23 cellular contexts compared by ENCODE assay signal in the genomic region with DNA sequence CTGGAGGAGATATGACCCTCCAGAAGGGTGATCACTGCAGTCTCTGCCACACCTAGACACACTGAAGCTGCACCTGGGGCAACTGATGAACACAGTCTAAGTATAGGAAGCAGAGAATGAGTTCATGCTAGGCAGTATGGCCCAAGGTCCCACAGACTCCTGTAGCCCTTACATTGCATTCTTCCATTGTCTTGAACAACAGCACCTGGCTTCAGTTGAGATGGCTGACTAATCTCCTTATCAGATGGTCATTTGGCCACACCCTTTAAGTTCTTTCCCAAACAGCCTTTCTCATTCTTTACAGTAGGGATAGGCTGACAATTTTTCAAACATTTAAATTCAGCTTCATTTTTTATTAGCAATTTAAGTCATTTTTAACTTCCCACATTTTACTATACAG. TPM values are rescaled to one million over a fixed set of nuclear protein-coding genes. Genes with fewer than 3 reads are reported as not detected.
DNase-seq lines count a peak whose midpoint lies in the region; ATAC-seq and TF ChIP-seq lines count a peak whose summit lies in the region.
"Had no signal": no experiment of that assay in that cellular context is flagged by ENCODE, and none has a peak within 500 bp of the region (broad histone marks: within the 10 kb centered on the region; RNA-seq: fewer than 3 reads in every experiment).

No MANE protein-coding gene starts in this region.

- DNase-seq in HPDE6-E6E7 (ENCODE audit: extremely low spot score) (peak; percentile 4), amniotic epithelial cell (ENCODE audit: low read depth) (peak; percentile 11), fibroblast of the aortic adventitia (ENCODE audit: low read depth) (peak; percentile 64), renal cortical epithelial cell (ENCODE audit: low read depth) (peak; percentile 19), AG08396 (ENCODE audit: low spot score) (no peak), NCI-H1048 (lab: John Stamatoyannopoulos, UW) (no peak)
- DNase-seq: activated CD4-positive, CD25-positive, alpha-beta regulatory T cell treated with anti-CD3 and anti-CD28 coated beads, Interleukin-2, amount 50 U/mL, for 72 hours; activated CD8-positive, alpha-beta T cell treated with anti-CD3 and anti-CD28 coated beads for 36 hours; CD4-positive, CD25-positive, alpha-beta regulatory T cell; islet precursor cell; NCI-H1105; NCI-H1930; NCI-H526 treated with DMSO at 0.1 percent for 48 hours; nephron progenitor cell; ovary; retina; stimulated activated CD4-positive, alpha-beta T cell treated with anti-CD3 and anti-CD28 coated beads, Interleukin-2, amount 100 ng/mL, for 24 hours had no signal

- no peak overlapping the region for H3K4me3 ChIP-seq in fibroblast of the aortic adventitia (ENCODE audit: low read depth, low read length)
- H3K4me3 ChIP-seq: coronary artery, GM23338, lung, ovary, SK-N-MC had no signal

- TF ChIP-seq CTCF in fibroblast of the aortic adventitia (IDR thresholded peaks at IDR 0.05; ENCODE audit: insufficient read depth, low read length), result no peak

- ATAC-seq in HG02759 (IDR thresholded peaks at IDR 0.05; ENCODE audit: unreplicated experiment), result no peak
- ATAC-seq: activated CD8-positive, alpha-beta T cell treated with anti-CD3 and anti-CD28 coated beads for 36 hours; activated T-helper 17 cell treated with anti-CD3 and anti-CD28 coated beads, Interleukin-2, amount 50 U/mL, for 72 hours; GM23338 had no signal

RNA-seq across cellular contexts. Expression of gene CENPK, which starts 23.1 kb away (rescaled TPM):
- total RNA-seq in fibroblast of the aortic adventitia (ENCODE audit: low replicate concordance) (1.4 and 49.6 TPM in 2 replicates), renal cortical epithelial cell (5.0 and 21.4 TPM in 2 replicates)

RNA-seq across cellular contexts. Expression of gene PPWD1, which starts 23.3 kb away (rescaled TPM):
- total RNA-seq in fibroblast of the aortic adventitia (ENCODE audit: low replicate concordance) (35.2 and 81.6 TPM in 2 replicates), renal cortical epithelial cell (26.4 and 46.4 TPM in 2 replicates)

RNA-seq across cellular contexts. Expression of gene ADAMTS6, which starts 58.1 kb away (rescaled TPM):
- total RNA-seq in fibroblast of the aortic adventitia (ENCODE audit: low replicate concordance), result 40.8 and 64.9 TPM in 2 replicates
- total RNA-seq in renal cortical epithelial cell, result 2.7 and 41.8 TPM in 2 replicates

Comparison
In these comparisons a context has a peak if more than half of its experiments do, and no peak if none do; other contexts are left out.
1. DNase-seq: peak in HPDE6-E6E7 (single experiment), amniotic epithelial cell (single experiment), fibroblast of the aortic adventitia (single experiment) and renal cortical epithelial cell (single experiment); none in AG08396 (single experiment) and NCI-H1048 (single experiment).